Comparison of ENCODE assay signal across 25 cellular contexts in the genomic region with DNA sequence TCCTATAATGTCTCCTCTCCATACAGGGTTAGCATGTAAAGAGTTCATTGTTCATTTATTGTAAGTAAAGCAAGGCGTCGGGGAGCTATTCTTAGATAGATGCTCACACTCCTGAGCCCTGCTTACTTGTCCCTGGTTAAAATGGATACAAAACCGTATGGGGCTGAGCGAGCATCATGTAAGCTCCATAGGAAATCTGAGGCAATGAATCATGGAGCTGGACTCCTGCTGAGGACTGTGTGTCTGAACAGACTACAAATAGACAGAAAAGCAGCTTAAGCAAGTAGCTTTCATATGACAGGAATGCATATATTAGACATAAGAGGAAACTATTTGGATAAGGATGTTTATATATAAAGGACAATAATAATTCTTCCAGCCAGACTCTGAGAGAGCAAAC.
DNase-seq lines count a peak whose midpoint lies in the region; ATAC-seq and TF ChIP-seq lines count a peak whose summit lies in the region.
"Had no signal": no experiment of that assay in that cellular context is flagged by ENCODE, and none has a peak within 500 bp of the region (broad histone marks: within the 10 kb centered on the region; RNA-seq: fewer than 3 reads in every experiment).

No MANE protein-coding gene starts in this region.

- no peaks in the 10 kb centered on the region for H4K20me1 ChIP-seq in fibroblast of lung (ENCODE audit: control insufficient read depth, extremely low read depth, insufficient read depth, low read length)

- no peak for TF ChIP-seq CTCF in fibroblast of lung (conservative IDR thresholded peaks at IDR 0.05 in 1 of 2, IDR thresholded peaks at IDR 0.05 in 1 of 2; ENCODE audit: low read depth in 1 of 2, low read length in 2 of 2)
- TF ChIP-seq CTCF in sigmoid colon (IDR thresholded peaks at IDR 0.05) = no peak

- H3K27ac ChIP-seq in fibroblast of lung (ENCODE audit: insufficient read depth, low read length) (no peak overlapping the region), sigmoid colon (no peak overlapping the region)
- H3K27ac ChIP-seq: breast epithelium, gastrocnemius medialis, SJCRH30, skin epidermis, testis, vagina had no signal

- intact Hi-C loops in sigmoid colon (cut with DNase I) = no loop called here

- no peak for TF ChIP-seq EP300 in sigmoid colon (IDR thresholded peaks at IDR 0.05)

- no peak for TF ChIP-seq POLR2A in sigmoid colon (IDR thresholded peaks at IDR 0.05)

- H3K4me3 ChIP-seq in adipocyte (ENCODE audit: low read length) (no peak overlapping the region), fibroblast of lung (replicated peaks in 1 of 4; ENCODE audit: control extremely low read depth in 1 of 4, insufficient read depth in 1 of 4, low read depth in 3 of 4, low read length in 4 of 4) (no peak overlapping the region), sigmoid colon (no peak overlapping the region)
- H3K4me3 ChIP-seq: breast epithelium, gastrocnemius medialis, GM12878, SJCRH30, skin epidermis, testis, vagina had no signal

- H3K9ac ChIP-seq in adipocyte (ENCODE audit: low read length) (no peak overlapping the region), fibroblast of lung (ENCODE audit: insufficient read depth, low read length) (no peak overlapping the region)

- no peak overlapping the region for H2AFZ ChIP-seq in fibroblast of lung (ENCODE audit: low read length)

- ATAC-seq in GM21619 (IDR thresholded peaks at IDR 0.05; ENCODE audit: unreplicated experiment) = no peak
- ATAC-seq: gastrocnemius medialis, GM12878, WTC11 had no signal

- no peaks in the 10 kb centered on the region for H3K36me3 ChIP-seq in adipocyte (ENCODE audit: control insufficient read depth, insufficient read depth, low read length, severe bottlenecking)
- H3K36me3 ChIP-seq in fibroblast of lung (ENCODE audit: control insufficient read depth, insufficient read depth, low read length) = no peaks in the 10 kb centered on the region
- no peaks in the 10 kb centered on the region for H3K36me3 ChIP-seq in sigmoid colon
- H3K36me3 ChIP-seq: breast epithelium, gastrocnemius medialis, SJCRH30, vagina had no signal

- 67 to 70% methylated on average over 4 of the region's 4 CpGs for WGBS in sigmoid colon, 2 donors

- H3K9me3 ChIP-seq in adipocyte (ENCODE audit: control insufficient read depth, low read length) (no peaks in the 10 kb centered on the region), fibroblast of lung (ENCODE audit: control insufficient read depth, insufficient read depth, low read depth, low read length) (no peaks in the 10 kb centered on the region), sigmoid colon (no peaks in the 10 kb centered on the region)
- H3K9me3 ChIP-seq: breast epithelium, gastrocnemius medialis, SJCRH30, testis, vagina had no signal

- no peaks in the 10 kb centered on the region for H3K79me2 ChIP-seq in fibroblast of lung (ENCODE audit: control insufficient read depth, insufficient read depth, low read length)

- H3K4me1 ChIP-seq in adipocyte (ENCODE audit: control insufficient read depth, insufficient read depth, low read length) (no peaks in the 10 kb centered on the region), fibroblast of lung (ENCODE audit: control insufficient read depth, extremely low read depth, insufficient read depth, low read length) (no peaks in the 10 kb centered on the region), sigmoid colon (peaks cover 0 to 4% (median 0%) of the 10 kb centered on the region in 4 donors)
- H3K4me1 ChIP-seq: breast epithelium, gastrocnemius medialis, SJCRH30, testis, vagina had no signal

- DNase-seq in NCI-H146 (lab: John Stamatoyannopoulos, UW) = peak; percentile 85
- peak; percentile 6 for DNase-seq in adipocyte (ENCODE audit: low read depth)
- DNase-seq in fibroblast of lung (ENCODE audit: low read depth in 2 of 2) = peak; percentile 3 to 11
- DNase-seq in smooth muscle cell of the brain vasculature (ENCODE audit: low read depth, low spot score) = peak; percentile 57
- DNase-seq in CD1c-positive myeloid dendritic cell (ENCODE audit: extremely low spot score) = no peak
- no peak for DNase-seq in sigmoid colon
- DNase-seq: activated CD4-positive, alpha-beta T cell treated with anti-CD3 and anti-CD28 coated beads, Interleukin-2, amount 50 U/mL, for 1 hour; activated effector memory CD4-positive, alpha-beta T cell treated with anti-CD3 and anti-CD28 coated beads, Interleukin-2, amount 50 U/mL, for 16 hours; activated naive CD8-positive, alpha-beta T cell treated with anti-CD3 and anti-CD28 coated beads, Interleukin-2, amount 10 ng/mL, durations not matched to agents 7 days and 5 days; activated T-cell treated with anti-CD3 and anti-CD28 coated beads, Interleukin-2, amount 50 U/mL, for 24 hours; EL; gastrocnemius medialis; KBM-7; kidney glomerular epithelial cell; NCI-H1105; RPMI8226; SJCRH30; stimulated activated CD4-positive, alpha-beta T cell treated with anti-CD3 and anti-CD28 coated beads, Interleukin-1b, Interleukin-23, amount 100 ng/mL, for 48 hours; testis had no signal

- H3K4me2 ChIP-seq in fibroblast of lung (ENCODE audit: extremely low read depth, insufficient read depth, low read length) = no peak overlapping the region

- no peaks in the 10 kb centered on the region for H3K27me3 ChIP-seq in adipocyte (replicated peaks; ENCODE audit: control insufficient read depth, insufficient read depth, low read length)
- no peaks in the 10 kb centered on the region for H3K27me3 ChIP-seq in fibroblast of lung (ENCODE audit: control insufficient read depth, insufficient read depth, low read length)
- H3K27me3 ChIP-seq in sigmoid colon = no peaks in the 10 kb centered on the region
- H3K27me3 ChIP-seq: breast epithelium, gastrocnemius medialis, SJCRH30, testis, vagina had no signal

Comparison
In these comparisons a context has a peak if more than half of its experiments do, and no peak if none do; other contexts are left out.
1. DNase-seq: peak in NCI-H146 (single experiment), adipocyte (single experiment), fibroblast of lung (2 of 2) and smooth muscle cell of the brain vasculature (single experiment); none in CD1c-positive myeloid dendritic cell (single experiment) and sigmoid colon (single experiment).